20 cellular contexts compared by ENCODE assay signal in the genomic region with DNA sequence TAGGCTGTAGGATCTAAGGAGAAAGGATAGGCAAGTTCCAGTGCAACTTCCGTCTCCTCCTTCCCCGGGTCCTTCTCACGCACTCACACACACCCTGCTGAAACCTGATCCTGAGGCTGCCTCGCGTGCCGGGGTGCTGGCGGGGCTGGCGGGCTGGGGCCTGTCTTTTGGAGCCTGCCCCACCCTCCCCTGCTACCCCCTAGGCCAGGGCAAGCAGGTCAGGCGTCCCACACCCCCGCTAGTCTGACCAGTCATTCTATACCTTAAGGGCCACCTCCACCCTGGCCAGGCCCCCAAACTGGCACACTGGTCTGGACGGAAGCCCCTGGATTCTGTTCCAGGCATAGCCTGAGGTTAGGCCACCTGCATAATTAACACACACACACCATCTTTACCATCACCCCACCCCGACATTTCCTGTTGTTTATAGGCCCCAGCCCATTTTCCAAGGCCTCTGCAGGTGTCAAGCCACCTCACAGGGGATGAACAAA. TPM values are rescaled to one million over a fixed set of nuclear protein-coding genes. Genes with fewer than 3 reads are reported as not detected.
DNase-seq lines count a peak whose midpoint lies in the region; ATAC-seq and TF ChIP-seq lines count a peak whose summit lies in the region.
"Had no signal": no experiment of that assay in that cellular context is flagged by ENCODE, and none has a peak within 500 bp of the region (broad histone marks: within the 10 kb centered on the region; RNA-seq: fewer than 3 reads in every experiment).

No MANE protein-coding gene starts in this region.

- BruUV-seq in HCT116 (replicated peaks; lab: Mats Ljungman, UMichigan), result no TSS peak

- no peaks in the 10 kb centered on the region for H3K79me1 ChIP-seq in trophoblast cell (ENCODE audit: low read length)

- no peaks in the 10 kb centered on the region for H3K9me2 ChIP-seq in HCT116 (ENCODE audit: insufficient read depth)

- WGBS in heart right ventricle, 2 donors, result 85 to 91% methylated on average over 12 of the region's 12 CpGs
- WGBS in trophoblast cell (ENCODE audit: extremely low coverage, insufficient coverage, insufficient read length), result no CpG with 5 or more reads among the region's 12 CpGs

- no peak overlapping the region for H3K14ac ChIP-seq in trophoblast cell (ENCODE audit: low read length)

- H2BK5ac ChIP-seq in trophoblast cell (ENCODE audit: low read depth, low read length, poor library complexity), result no peak overlapping the region

- H3K9me3 ChIP-seq in HCT116 (ENCODE audit: control insufficient read depth in 1 of 2, insufficient read depth in 1 of 2, low read depth in 1 of 2, low read length in 2 of 2) (no peaks in the 10 kb centered on the region), heart right ventricle (no peaks in the 10 kb centered on the region), trophoblast cell (ENCODE audit: insufficient read depth, low read depth, low read length) (no peaks in the 10 kb centered on the region)

- H3K4me3 Mint-ChIP-seq in nephron progenitor cell, result peak overlapping the region; percentile 9
- H3K4me3 Mint-ChIP-seq in natural killer cell, result no peak overlapping the region
- H3K4me3 Mint-ChIP-seq: activated T-helper 1 cell treated with anti-CD3 and anti-CD28 coated beads, Interleukin-12 subunit alpha, Interleukin-12 subunit beta, Interleukin-2, Interleukin-4 antibody, amounts not matched to agents 30 ng/mL and 10 ng/mL and 1 ng/mL, durations not matched to agents 14 hours and 24 hours and 36 hours; naive B cell had no signal

- H3K9ac ChIP-seq in HCT116 (ENCODE audit: low read length) (peak overlapping the region; percentile 69), trophoblast cell (ENCODE audit: low read length) (no peak overlapping the region)

- no peak for TF ChIP-seq POLR2A in HCT116 (IDR thresholded peaks at IDR 0.05; ENCODE audit: borderline replicate concordance, extremely low read depth, insufficient read depth, insufficient read length)

- no peaks in the 10 kb centered on the region for H3K36me3 ChIP-seq in HCT116 (ENCODE audit: control insufficient read depth in 1 of 2, insufficient read depth in 2 of 2, low read length in 2 of 2)
- peaks cover 0 to 4% (median 0%) of the 10 kb centered on the region in 9 donors for H3K36me3 ChIP-seq in heart right ventricle
- no peaks in the 10 kb centered on the region for H3K36me3 ChIP-seq in trophoblast cell (ENCODE audit: control insufficient read depth in 1 of 2, insufficient read depth in 2 of 2, low read length in 2 of 2)

- H3K27ac ChIP-seq in HCT116 (ENCODE audit: low read depth, low read length) (peak overlapping the region; percentile 59), heart right ventricle (no peak overlapping the region), trophoblast cell (ENCODE audit: low read depth, low read length) (no peak overlapping the region)

- H4K8ac ChIP-seq in trophoblast cell (ENCODE audit: low read depth, low read length), result no peak overlapping the region

- CTCF ChIA-PET in HCT116 (lab: Charles Lee), result interaction anchor here (1.8 kb wide), 1 partner anchor 49 kb away, joined by 5 read pairs; no protein-coding TSS in a partner anchor

- H3K4me1 ChIP-seq in HCT116 (ENCODE audit: control insufficient read depth in 1 of 2, insufficient read depth in 2 of 2, low read length in 2 of 2), result peaks cover 31 to 82% of the 10 kb centered on the region in 2 experiments
- H3K4me1 ChIP-seq in heart right ventricle, result peaks cover 0 to 12% (median 7%) of the 10 kb centered on the region in 9 donors
- H3K4me1 ChIP-seq in trophoblast cell (ENCODE audit: control insufficient read depth in 1 of 2, insufficient read depth in 2 of 2, low read length in 2 of 2), result peaks cover 8% of the 10 kb centered on the region in 2 experiments

- intact Hi-C loops in HCT116 (cut with micrococcal nuclease), result no loop called here
- intact Hi-C loops in heart right ventricle (cut with DNase I), result loop anchor here in 1 of 10 donors (10.0 kb wide), 1 partner anchor 61 kb away; no protein-coding TSS in a partner anchor
- intact Hi-C loops in natural killer cell (cut with micrococcal nuclease), result no loop called here

- H3K79me2 ChIP-seq in HCT116 (ENCODE audit: insufficient read depth, low read length), result no peaks in the 10 kb centered on the region
- no peaks in the 10 kb centered on the region for H3K79me2 ChIP-seq in trophoblast cell (ENCODE audit: control insufficient read depth, insufficient read depth, low read length, poor library complexity)

- H3K9me3 Mint-ChIP-seq in nephron progenitor cell, result no peaks in the 10 kb centered on the region
- no peaks in the 10 kb centered on the region for H3K9me3 Mint-ChIP-seq in natural killer cell
- H3K9me3 Mint-ChIP-seq: activated T-helper 1 cell treated with anti-CD3 and anti-CD28 coated beads, Interleukin-12 subunit alpha, Interleukin-12 subunit beta, Interleukin-2, Interleukin-4 antibody, amounts not matched to agents 30 ng/mL and 10 ng/mL and 1 ng/mL, durations not matched to agents 14 hours and 24 hours and 36 hours; naive B cell had no signal

- H3K4ac ChIP-seq in trophoblast cell (ENCODE audit: low read depth, low read length), result no peak overlapping the region

- H2AFZ ChIP-seq in HCT116 (ENCODE audit: low read depth, low read length, poor library complexity, severe bottlenecking) (no peak overlapping the region), trophoblast cell (ENCODE audit: insufficient read depth, low read length, poor library complexity) (no peak overlapping the region)

- no peak overlapping the region for H2AK5ac ChIP-seq in trophoblast cell (ENCODE audit: low read length)

- no peak for TF ChIP-seq RAD21 in HCT116 (IDR thresholded peaks at IDR 0.05; ENCODE audit: low read depth)

- no peak overlapping the region for H4K91ac ChIP-seq in trophoblast cell (ENCODE audit: low read depth, low read length)

- H3K27me3 ChIP-seq in HCT116 (ENCODE audit: insufficient read depth, low read length), result no peaks in the 10 kb centered on the region
- H3K27me3 ChIP-seq in heart right ventricle, result no peaks in the 10 kb centered on the region
- H3K27me3 ChIP-seq in trophoblast cell (ENCODE audit: insufficient read depth, low read length), result no peaks in the 10 kb centered on the region

- no peaks in the 10 kb centered on the region for H4K20me1 ChIP-seq in HCT116 (ENCODE audit: insufficient read depth)

- H3K27me3 Mint-ChIP-seq in nephron progenitor cell (ENCODE audit: low read depth, poor library complexity) (no peaks in the 10 kb centered on the region), natural killer cell (ENCODE audit: low read depth in 2 of 2) (no peaks in the 10 kb centered on the region)
- H3K27me3 Mint-ChIP-seq: naive B cell had no signal

- H4K12ac ChIP-seq in trophoblast cell (ENCODE audit: low read depth, low read length), result no peak overlapping the region

- no peak for TF ChIP-seq CTCF in HCT116 (IDR thresholded peaks at IDR 0.05 in 2 of 3, conservative IDR thresholded peaks at IDR 0.05 in 1 of 3; ENCODE audit: borderline replicate concordance in 1 of 3, insufficient read depth in 1 of 3, low read depth in 2 of 3, low read length in 2 of 3)
- no peak for TF ChIP-seq CTCF in epithelial cell of esophagus (IDR thresholded peaks at IDR 0.05; ENCODE audit: insufficient read depth, low read depth, low read length, missing control alignments)
- no peak for TF ChIP-seq CTCF in nephron progenitor cell (IDR thresholded peaks at IDR 0.05)
- TF ChIP-seq CTCF in heart right ventricle (IDR thresholded peaks at IDR 0.05), result no peak
- no peak for TF ChIP-seq CTCF in natural killer cell (IDR thresholded peaks at IDR 0.05)

- H3K4me2 ChIP-seq in HCT116 (ENCODE audit: low read length) (peak overlapping the region; percentile 74), trophoblast cell (ENCODE audit: low read length) (no peak overlapping the region)

- H2BK120ac ChIP-seq in trophoblast cell (ENCODE audit: insufficient read depth, low read length, poor library complexity), result no peak overlapping the region

- H3K27ac Mint-ChIP-seq in nephron progenitor cell (no peak overlapping the region), natural killer cell (no peak overlapping the region)
- H3K27ac Mint-ChIP-seq: activated T-helper 1 cell treated with anti-CD3 and anti-CD28 coated beads, Interleukin-12 subunit alpha, Interleukin-12 subunit beta, Interleukin-2, Interleukin-4 antibody, amounts not matched to agents 30 ng/mL and 10 ng/mL and 1 ng/mL, durations not matched to agents 14 hours and 24 hours and 36 hours had no signal

- no peak overlapping the region for H3K23ac ChIP-seq in trophoblast cell (ENCODE audit: low read length)

- no peak overlapping the region for H3K18ac ChIP-seq in trophoblast cell (ENCODE audit: low read length)

- ATAC-seq in HCT116, result peak; percentile 86
- no peak for ATAC-seq in heart right ventricle
- no peak for ATAC-seq in natural killer cell

- POLR2A ChIA-PET in HCT116 (lab: Charles Lee), result no interaction called here

- peak overlapping the region in 1 of 2 experiments; percentile 33; a peak in 2 of 4 replicates for H3K4me3 ChIP-seq in HCT116 (replicated peaks in 1 of 2; ENCODE audit: low read depth in 1 of 2, low read length in 2 of 2)
- no peak overlapping the region for H3K4me3 ChIP-seq in epithelial cell of esophagus (ENCODE audit: low read length)
- no peak overlapping the region for H3K4me3 ChIP-seq in heart right ventricle
- no peak overlapping the region for H3K4me3 ChIP-seq in trophoblast cell (ENCODE audit: low read depth, low read length)

- H3K4me1 Mint-ChIP-seq in nephron progenitor cell (peaks cover 31% of the 10 kb centered on the region), natural killer cell (no peaks in the 10 kb centered on the region)
- H3K4me1 Mint-ChIP-seq: naive B cell had no signal

- DNase-seq in HCT116 (ENCODE audit: low read depth, low spot score) (peak; percentile 38), NCI-H2171 treated with DMSO at 0.1 percent for 48 hours (lab: John Stamatoyannopoulos, UW) (peak; percentile 85), epithelial cell of esophagus (ENCODE audit: low read depth) (peak; percentile 86), nephron progenitor cell (peak; percentile 59), heart right ventricle (no peak), trophoblast cell (no peak), EL (no peak), natural killer cell (no peak)
- DNase-seq: activated CD4-positive, alpha-beta T cell treated with anti-CD3 and anti-CD28 coated beads, Interleukin-2, amount 50 U/mL, for 48 hours; AML-193; DMS79; kidney glomerular epithelial cell; naive B cell; NCI-H1048; NCI-H524 treated with DMSO at 0.1 percent for 48 hours; stimulated activated CD4-positive, alpha-beta T cell treated with anti-CD3 and anti-CD28 coated beads, Interleukin-2, amount 100 ng/mL, for 48 hours; T-helper 9 cell had no signal

- no peak overlapping the region for H2BK12ac ChIP-seq in trophoblast cell (ENCODE audit: low read length)

- H3K36me3 Mint-ChIP-seq in nephron progenitor cell (ENCODE audit: low read depth) (no peaks in the 10 kb centered on the region), natural killer cell (no peaks in the 10 kb centered on the region)
- H3K36me3 Mint-ChIP-seq: naive B cell had no signal

- RAD21 ChIA-PET in HCT116 (lab: Charles Lee; ENCODE audit: low non-redundant PET in 1 of 2, low total read pairs in 2 of 2, uncharacterized antibody in 2 of 2, unreplicated experiment in 2 of 2), result no interaction called here

RNA-seq across cellular contexts. Expression of a gene that starts 48.2 kb away (rescaled TPM):
- total RNA-seq in HCT116 (2021; ENCODE audit: unreplicated experiment) (36.4 TPM), heart right ventricle (1 to 10 TPM in 1 of 10 donors, under 1 TPM in 3, not detected in 6; 0.62 to 1.5 (median 0.66) TPM), natural killer cell (1 to 10 TPM in 1 of 3 donors, not detected in 2; 1.4 TPM)
- 46.0 and 46.3 TPM in 2 replicates for polyA plus RNA-seq in HCT116 (2012)
- polyA plus RNA-seq in heart right ventricle, result under 1 TPM; 0.44 to 0.59 TPM
- polyA plus RNA-seq in trophoblast cell (2013), result 0.36 and 0.37 TPM in 2 replicates
- total RNA-seq: dermis microvascular lymphatic vessel endothelial cell, HT-29 had no signal

Comparison
In these comparisons a context has a peak if more than half of its experiments do, and no peak if none do; other contexts are left out.
1. DNase-seq: peak in HCT116 (single experiment), NCI-H2171 treated with DMSO at 0.1 percent for 48 hours (single experiment), epithelial cell of esophagus (single experiment) and nephron progenitor cell (single experiment); none in heart right ventricle (0 of 2), trophoblast cell (0 of 2), EL (single experiment) and natural killer cell (single experiment).
2. RNA of a gene that starts 48.2 kb away (total RNA-seq): 36.4 TPM in HCT116 (single experiment); 1.4 TPM in natural killer cell and 0.62 to 1.5 TPM in heart right ventricle; every median in the first group is over 10 times any median in the second.